In genomic region chr19:40601061-40601973, GRCh38 we compare ENCODE assay signal across 7 cellular contexts. TPM values are rescaled to one million over a fixed set of nuclear protein-coding genes. Genes with fewer than 3 reads are reported as not detected.
DNase-seq lines count a peak whose midpoint lies in the region; ATAC-seq and TF ChIP-seq lines count a peak whose summit lies in the region.

Gene LTBP4, plus strand, starts transcription at chr19:40601369. Its CDS starts 19 bp downstream, at chr19:40601388.

- peaks cover 8% of the 10 kb centered on the region for H3K36me3 Mint-ChIP-seq in brain
- H3K36me3 Mint-ChIP-seq in stimulated activated effector memory CD8-positive, alpha-beta T cell treated with anti-CD3 and anti-CD28 coated beads, Interleukin-12 subunit alpha, Interleukin-12 subunit beta, amount 100 ng/mL, for 72 hours = peaks cover 7% of the 10 kb centered on the region

- peaks cover 78% of the 10 kb centered on the region for H3K4me1 Mint-ChIP-seq in brain
- H3K4me1 Mint-ChIP-seq in stimulated activated effector memory CD8-positive, alpha-beta T cell treated with anti-CD3 and anti-CD28 coated beads, Interleukin-12 subunit alpha, Interleukin-12 subunit beta, amount 100 ng/mL, for 72 hours = peaks cover 77% of the 10 kb centered on the region

- no peak for DNase-seq in GM10248 (ENCODE audit: extremely low spot score)
- DNase-seq in NCI-H2227 treated with DMSO at 0.1 percent for 48 hours (lab: John Stamatoyannopoulos, UW) = peak; percentile 40
- DNase-seq in islet precursor cell = peak; percentile 61
- DNase-seq in stimulated activated effector memory CD8-positive, alpha-beta T cell treated with anti-CD3 and anti-CD28 coated beads, Interleukin-12 subunit alpha, Interleukin-12 subunit beta, amount 100 ng/mL, for 72 hours (ENCODE audit: low spot score in 2 of 2) = no peak

- peak; percentile 28 for TF ChIP-seq CTCF in GM10248 (IDR thresholded peaks at IDR 0.05; ENCODE audit: control extremely low read depth, extremely low read depth, low read depth, missing control alignments)
- no peak for TF ChIP-seq CTCF in brain (conservative IDR thresholded peaks at IDR 0.05)

- ATAC-seq in stimulated activated effector memory CD8-positive, alpha-beta T cell treated with anti-CD3 and anti-CD28 coated beads, Interleukin-12 subunit alpha, Interleukin-12 subunit beta, amount 100 ng/mL, for 72 hours = no peak
- ATAC-seq in GM18519 (IDR thresholded peaks at IDR 0.05; ENCODE audit: low FRiP score, unreplicated experiment) = no peak
- no peak for ATAC-seq in HG02623 (IDR thresholded peaks at IDR 0.05; ENCODE audit: unreplicated experiment)

- peak within 1 kb of the TSS; percentile 80 to 93 (median 83) for H3K4me3 Mint-ChIP-seq in brain
- peak within 1 kb of the TSS; percentile 96 for H3K4me3 Mint-ChIP-seq in stimulated activated effector memory CD8-positive, alpha-beta T cell treated with anti-CD3 and anti-CD28 coated beads, Interleukin-12 subunit alpha, Interleukin-12 subunit beta, amount 100 ng/mL, for 72 hours

- CTCF ChIA-PET in GM10248 (lab: Yijun Ruan, JAX) = interaction anchor here (1.2 to 4.4 kb wide), 8 partner anchors 15 to 296 kb away, joined by 3 to 27 read pairs (median 4); partner anchors contain the start of gene BLVRB

- POLR2A ChIA-PET in GM10248 (lab: Yijun Ruan, JAX) = no interaction called here

- no peaks in the 10 kb centered on the region for H3K9me3 Mint-ChIP-seq in brain
- no peaks in the 10 kb centered on the region for H3K9me3 Mint-ChIP-seq in stimulated activated effector memory CD8-positive, alpha-beta T cell treated with anti-CD3 and anti-CD28 coated beads, Interleukin-12 subunit alpha, Interleukin-12 subunit beta, amount 100 ng/mL, for 72 hours

- H3K27ac Mint-ChIP-seq in brain = peak within 1 kb of the TSS; percentile 42 to 88 (median 82)
- H3K27ac Mint-ChIP-seq in stimulated activated effector memory CD8-positive, alpha-beta T cell treated with anti-CD3 and anti-CD28 coated beads, Interleukin-12 subunit alpha, Interleukin-12 subunit beta, amount 100 ng/mL, for 72 hours = peak within 1 kb of the TSS; percentile 52

- H3K27me3 Mint-ChIP-seq in brain = peaks cover 7% of the 10 kb centered on the region

RNA-seq across cellular contexts. Expression of gene LTBP4, which starts in this region (rescaled TPM):
- polyA plus RNA-seq in brain (ENCODE audit: insufficient read depth, low read depth, low replicate concordance) = 50.0 TPM

Comparison
In these comparisons a context has a peak if more than half of its experiments do, and no peak if none do; other contexts are left out.
1. DNase-seq: peak in NCI-H2227 treated with DMSO at 0.1 percent for 48 hours (single experiment) and islet precursor cell (single experiment); none in GM10248 (single experiment) and stimulated activated effector memory CD8-positive, alpha-beta T cell treated with anti-CD3 and anti-CD28 coated beads, Interleukin-12 subunit alpha, Interleukin-12 subunit beta, amount 100 ng/mL, for 72 hours (0 of 2).